Comparison of ENCODE assay signal across 15 cellular contexts in genomic region chr4:42787071-42787463, GRCh38.
"Had no signal": no experiment of that assay in that cellular context is flagged by ENCODE, and none has a peak within 500 bp of the region (broad histone marks: within the 10 kb centered on the region; RNA-seq: fewer than 3 reads in every experiment).

No MANE protein-coding gene starts in this region.

- H3K27ac ChIP-seq: PC-9, Peyer's patch, SJCRH30 had no signal

- H3K36me3 ChIP-seq: MG63, Peyer's patch, SJCRH30 had no signal

- H3K9me3 ChIP-seq: MG63, Peyer's patch, SJCRH30 had no signal

- H3K4me1 ChIP-seq: Peyer's patch, SJCRH30 had no signal

- H3K4me2 ChIP-seq: PC-9 had no signal

- FAIRE-seq: HepG2 had no signal

- H3K4me3 ChIP-seq: MG63, PC-9, Peyer's patch, SJCRH30 had no signal

- ATAC-seq: Right ventricle myocardium inferior, SK-N-SH treated with all-trans-retinoic acid at 6 μM for 48 hours had no signal

- H2AFZ ChIP-seq: PC-9 had no signal

- H3K27me3 ChIP-seq: Peyer's patch, SJCRH30 had no signal

- DNase-seq: IMR-90, Karpas-422, KG1, NCI-H1417 treated with DMSO at 0.1 percent for 48 hours, NCI-H146, NCI-H1930, PC-9, Peyer's patch, SHP77 treated with DMSO at 0.1 percent for 48 hours, T-helper 1 cell had no signal
